In genomic region chr9:101509572-101509971, GRCh38 we compare ENCODE assay signal across 17 cellular contexts. TPM values are rescaled to one million over a fixed set of nuclear protein-coding genes. Genes with fewer than 3 reads are reported as not detected.
DNase-seq lines count a peak whose midpoint lies in the region; ATAC-seq and TF ChIP-seq lines count a peak whose summit lies in the region.
"Had no signal": no experiment of that assay in that cellular context is flagged by ENCODE, and none has a peak within 500 bp of the region (broad histone marks: within the 10 kb centered on the region; RNA-seq: fewer than 3 reads in every experiment).

No MANE protein-coding gene starts in this region.

- TF ChIP-seq CTCF in hepatocyte (IDR thresholded peaks at IDR 0.05; ENCODE audit: poor library complexity): no peak

- H3K4me2 ChIP-seq in GM23248 (ENCODE audit: unreplicated experiment) (no peak overlapping the region), hepatocyte (no peak overlapping the region)
- H3K4me2 ChIP-seq: A549 had no signal

- in situ Hi-C loops in GM23248 (cut with MboI): no loop called here

- H3K9me3 ChIP-seq in GM23248 (ENCODE audit: low read depth): no peaks in the 10 kb centered on the region
- no peaks in the 10 kb centered on the region for H3K9me3 ChIP-seq in hepatocyte (ENCODE audit: low read depth)
- H3K9me3 ChIP-seq: A549 had no signal

- peak in 1 of 2 donors; percentile 28 for DNase-seq in activated T-cell treated with anti-CD3 and anti-CD28 coated beads, Interleukin-2, amount 50 U/mL, for 72 hours
- DNase-seq in activated T-cell treated with anti-CD3 and anti-CD28 coated beads for 4 hours (no peak), GM23248 (peak; percentile 29), RKO (ENCODE audit: low spot score) (peak; percentile 46), kidney tubule cell (ENCODE audit: low spot score) (peak; percentile 44), hepatocyte (ENCODE audit: low spot score) (no peak), D341Med (ENCODE audit: low spot score) (no peak)
- DNase-seq: BE2C; CD8-positive, alpha-beta T cell; COR-L47; DMS53; GOT3; H9 had no signal

- H3K27ac Mint-ChIP-seq in activated T-cell treated with anti-CD3 and anti-CD28 coated beads, Interleukin-2, amount 50 U/mL, for 72 hours: peak overlapping the region; percentile 56
- H3K27ac Mint-ChIP-seq: CD14-positive monocyte; CD8-positive, alpha-beta T cell; H9 had no signal

- H3K27me3 Mint-ChIP-seq in activated T-cell treated with anti-CD3 and anti-CD28 coated beads, Interleukin-2, amount 50 U/mL, for 72 hours (ENCODE audit: low read depth): peaks cover 32% of the 10 kb centered on the region

- no peak overlapping the region for H3K9ac ChIP-seq in GM23248

- H4K20me1 ChIP-seq in GM23248 (ENCODE audit: insufficient read depth): no peaks in the 10 kb centered on the region
- no peaks in the 10 kb centered on the region for H4K20me1 ChIP-seq in hepatocyte (ENCODE audit: insufficient read depth, poor library complexity, severe bottlenecking)

- H3F3A ChIP-seq in GM23248 (ENCODE audit: insufficient read depth): peaks cover 25% of the 10 kb centered on the region

- peak; percentile 49 to 76 for ATAC-seq in activated T-cell treated with anti-CD3 and anti-CD28 coated beads, Interleukin-2, amount 50 U/mL, for 72 hours (replicated peaks in 1 of 2)
- no peak for ATAC-seq in activated CD4-positive, CD25-positive, alpha-beta regulatory T cell treated with anti-CD3 and anti-CD28 coated beads, Interleukin-2, amount 50 U/mL, for 24 hours
- ATAC-seq: A549; CD8-positive, alpha-beta T cell; HepG2 had no signal

- no peak overlapping the region for H3K4me3 ChIP-seq in GM23248
- no peak overlapping the region for H3K4me3 ChIP-seq in hepatocyte
- H3K4me3 ChIP-seq: A549 had no signal

- H3K36me3 Mint-ChIP-seq in activated T-cell treated with anti-CD3 and anti-CD28 coated beads, Interleukin-2, amount 50 U/mL, for 72 hours (ENCODE audit: insufficient read depth in 2 of 2): no peaks in the 10 kb centered on the region
- H3K36me3 Mint-ChIP-seq: CD14-positive monocyte; CD8-positive, alpha-beta T cell had no signal

- no peaks in the 10 kb centered on the region for H3K36me3 ChIP-seq in GM23248 (ENCODE audit: low read depth)
- no peaks in the 10 kb centered on the region for H3K36me3 ChIP-seq in hepatocyte (replicated peaks; ENCODE audit: insufficient read depth, low read depth)
- H3K36me3 ChIP-seq: BE2C had no signal

- WGBS in GM23248 (ENCODE audit: low coverage in 1 of 2, low lambda C conversion rate in 2 of 2, missing lambda C conversion rate in 2 of 2), 2 experiments: 84 to 94% methylated on average over 4 of the region's 4 CpGs
- 87% methylated on average over 4 of the region's 4 CpGs for WGBS in hepatocyte (ENCODE audit: low lambda C conversion rate, missing lambda C conversion rate)

- no peaks in the 10 kb centered on the region for H3K79me2 ChIP-seq in GM23248 (ENCODE audit: insufficient read depth)
- no peaks in the 10 kb centered on the region for H3K79me2 ChIP-seq in hepatocyte

- H3K27ac ChIP-seq in GM23248 (no peak overlapping the region), hepatocyte (no peak overlapping the region)
- H3K27ac ChIP-seq: A549 had no signal

- no peaks in the 10 kb centered on the region for H3K4me1 Mint-ChIP-seq in activated T-cell treated with anti-CD3 and anti-CD28 coated beads, Interleukin-2, amount 50 U/mL, for 72 hours (ENCODE audit: low read depth)

- H3K9me2 ChIP-seq in GM23248 (ENCODE audit: insufficient read depth): no peaks in the 10 kb centered on the region
- no peaks in the 10 kb centered on the region for H3K9me2 ChIP-seq in hepatocyte (replicated peaks; ENCODE audit: insufficient read depth)

- H3K9me3 Mint-ChIP-seq in activated T-cell treated with anti-CD3 and anti-CD28 coated beads, Interleukin-2, amount 50 U/mL, for 72 hours: no peaks in the 10 kb centered on the region
- H3K9me3 Mint-ChIP-seq: CD8-positive, alpha-beta T cell; H9 had no signal

- H3K4me1 ChIP-seq in GM23248 (ENCODE audit: insufficient read depth): peaks cover 42% of the 10 kb centered on the region
- H3K4me1 ChIP-seq in hepatocyte (ENCODE audit: insufficient read depth): no peaks in the 10 kb centered on the region
- H3K4me1 ChIP-seq: A549, BE2C had no signal

- H3K4me3 Mint-ChIP-seq in activated T-cell treated with anti-CD3 and anti-CD28 coated beads, Interleukin-2, amount 50 U/mL, for 72 hours: peak overlapping the region in 1 of 2 donors; percentile 36
- H3K4me3 Mint-ChIP-seq: CD14-positive monocyte; CD8-positive, alpha-beta T cell; H9 had no signal

- no peak overlapping the region for H2AFZ ChIP-seq in GM23248
- H2AFZ ChIP-seq in hepatocyte: no peak overlapping the region

- H3K27me3 ChIP-seq in GM23248 (replicated peaks; ENCODE audit: insufficient read depth) (no peaks in the 10 kb centered on the region), hepatocyte (no peaks in the 10 kb centered on the region)
- H3K27me3 ChIP-seq: BE2C had no signal

RNA-seq across cellular contexts. Expression of gene RNF20, which starts 24.1 kb away (rescaled TPM):
- total RNA-seq in activated T-cell treated with anti-CD3 and anti-CD28 coated beads, Interleukin-2, amount 50 U/mL, for 72 hours: 10 to 100 TPM; 37.5 to 42.8 TPM
- total RNA-seq in GM23248 (2014; rRNA removed; shearing (Covaris generic)): 23.9 and 26.3 TPM in 2 replicates
- polyA plus RNA-seq in GM23248 (2016; fragmentation: Nextera tagmentation; extraction: Ambion mirVana): 29.5 and 34.3 TPM in 2 replicates
- total RNA-seq in hepatocyte: 20.1 and 21.7 TPM in 2 replicates
- 19.0 and 20.2 TPM in 2 replicates for polyA plus RNA-seq in hepatocyte

Comparison
In these comparisons a context has a peak if more than half of its experiments do, and no peak if none do; other contexts are left out.
1. ATAC-seq: peak in activated T-cell treated with anti-CD3 and anti-CD28 coated beads, Interleukin-2, amount 50 U/mL, for 72 hours (2 of 2); none in activated CD4-positive, CD25-positive, alpha-beta regulatory T cell treated with anti-CD3 and anti-CD28 coated beads, Interleukin-2, amount 50 U/mL, for 24 hours (0 of 2).
2. DNase-seq: peak in GM23248 (single experiment), RKO (single experiment) and kidney tubule cell (single experiment); none in activated T-cell treated with anti-CD3 and anti-CD28 coated beads for 4 hours (single experiment), hepatocyte (single experiment) and D341Med (single experiment).